Comparison of ENCODE assay signal across 1 cellular context in genomic region chr9:100426532-100427365, GRCh38.
A peak's percentile ranks its signal among the peaks of the same experiment; 100 is the strongest.
TF ChIP-seq lines count a peak whose summit lies in the region.

Gene MSANTD3, plus strand, starts transcription at chr9:100427143. Its CDS starts 14,796 bp downstream, at chr9:100441939.

TF ChIP-seq in GM12878, 131 proteins besides CTCF, POLR2A, EP300 and RAD21 (continued from another document):
- TF ChIP-seq FOS (IDR thresholded peaks at IDR 0.05; ENCODE audit: borderline replicate concordance, extremely low read depth, insufficient read length) = no peak
- 0 out of 2 replicates have a peak, but pooled peaks have one; percentile 16 for TF ChIP-seq NR2F1 (conservative IDR thresholded peaks at IDR 0.05)
- TF ChIP-seq JUNB (IDR thresholded peaks at IDR 0.05) = no peak
- no peak for TF ChIP-seq SREBF1 (IDR thresholded peaks at IDR 0.05; ENCODE audit: low read length)
- no peak for TF ChIP-seq NFIC (IDR thresholded peaks at IDR 0.05; ENCODE audit: low read depth, low read length)
- TF ChIP-seq GABPA (IDR thresholded peaks at IDR 0.05; ENCODE audit: low read depth) = no peak
- TF ChIP-seq YY1 (IDR thresholded peaks at IDR 0.05; ENCODE audit: low read depth, low read length) = 0 out of 2 replicates have a peak, but pooled peaks have one; percentile 36
- TF ChIP-seq TARDBP (IDR thresholded peaks at IDR 0.05; ENCODE audit: borderline replicate concordance) = 0 out of 2 replicates have a peak, but pooled peaks have one; percentile 45
- peak; percentile 16; the same call in 1 of the 2 replicates for TF ChIP-seq DPF2 (IDR thresholded peaks at IDR 0.05)
- TF ChIP-seq PML (IDR thresholded peaks at IDR 0.05; ENCODE audit: low read length) = no peak
- no peak for TF ChIP-seq NFYA (IDR thresholded peaks at IDR 0.05; ENCODE audit: borderline replicate concordance, low read depth, low read length)
- no peak for TF ChIP-seq ETV6 (conservative IDR thresholded peaks at IDR 0.05 in 1 of 2, IDR thresholded peaks at IDR 0.05 in 1 of 2; ENCODE audit: borderline replicate concordance in 1 of 2, low read depth in 1 of 2)
- TF ChIP-seq SMAD1 (IDR thresholded peaks at IDR 0.05; ENCODE audit: low read depth, partially characterized antibody) = no peak
- no peak for TF ChIP-seq ZNF24 (IDR thresholded peaks at IDR 0.05)
- TF ChIP-seq ZBTB4 (CRISPR knock-in tag; IDR thresholded peaks at IDR 0.05) = no peak
- no peak for TF ChIP-seq NKRF (conservative IDR thresholded peaks at IDR 0.05)
- peak; percentile 56; the same call in 1 of the 2 replicates for TF ChIP-seq RB1 (IDR thresholded peaks at IDR 0.05; ENCODE audit: borderline replicate concordance)
- TF ChIP-seq NFXL1 (IDR thresholded peaks at IDR 0.05; ENCODE audit: borderline replicate concordance) = no peak
- TF ChIP-seq PRDM15 (CRISPR knock-in tag; IDR thresholded peaks at IDR 0.05) = no peak
- 0 out of 3 replicates have a peak, but pooled peaks have one; percentile 33 for TF ChIP-seq POU2F2 (IDR thresholded peaks at IDR 0.05; ENCODE audit: borderline replicate concordance, low read depth, low read length)
- no peak for TF ChIP-seq MYB (IDR thresholded peaks at IDR 0.05; ENCODE audit: borderline replicate concordance, low read depth, low read length)
- no peak for TF ChIP-seq PKNOX1 (IDR thresholded peaks at IDR 0.05)
- TF ChIP-seq PBX3 (IDR thresholded peaks at IDR 0.05; ENCODE audit: insufficient replicate concordance, low read depth, low read length) = no peak
- TF ChIP-seq BACH1 (IDR thresholded peaks at IDR 0.05; ENCODE audit: borderline replicate concordance) = no peak
- no peak for TF ChIP-seq RELA (IDR thresholded peaks at IDR 0.05; ENCODE audit: borderline replicate concordance, partially characterized antibody)
- 0 out of 2 replicates have a peak, but pooled peaks have one; percentile 20 for TF ChIP-seq TAF1 (IDR thresholded peaks at IDR 0.05; ENCODE audit: borderline replicate concordance, low read depth, low read length)
- TF ChIP-seq ATF3 (IDR thresholded peaks at IDR 0.05; ENCODE audit: borderline replicate concordance, extremely low read depth, low read depth, low read length) = no peak
- TF ChIP-seq RBBP5 (conservative IDR thresholded peaks at IDR 0.05) = no peak
- no peak for TF ChIP-seq CHD1 (IDR thresholded peaks at IDR 0.05; ENCODE audit: low read depth, low read length)
- no peak for TF ChIP-seq IKZF2 (IDR thresholded peaks at IDR 0.05)
- TF ChIP-seq NBN (IDR thresholded peaks at IDR 0.05) = no peak
- no peak for TF ChIP-seq REST (IDR thresholded peaks at IDR 0.05; ENCODE audit: low read depth, low read length)
